ENCODE assay signal across 34 cellular contexts in the genomic region with DNA sequence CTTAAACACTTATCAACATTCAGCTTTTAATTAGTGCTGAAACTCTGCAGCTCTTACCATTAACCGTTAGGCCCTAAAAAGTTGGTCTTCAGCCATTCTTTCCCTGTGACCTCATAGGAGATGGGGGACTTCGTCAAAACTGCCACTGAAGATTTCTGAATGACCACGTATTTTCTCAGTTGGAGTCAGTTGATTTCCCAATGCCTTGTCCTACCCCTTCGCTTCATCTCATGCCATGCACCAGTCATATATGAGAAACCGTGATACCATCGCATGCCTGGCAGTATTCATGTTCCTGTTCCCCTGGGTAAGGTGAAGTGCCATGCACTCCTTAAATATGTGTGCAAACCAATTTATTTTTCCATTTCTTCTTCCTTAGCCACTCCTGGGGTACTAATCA.
"Had no signal": no experiment of that assay in that cellular context is flagged by ENCODE, and none has a peak within 500 bp of the region (broad histone marks: within the 10 kb centered on the region; RNA-seq: fewer than 3 reads in every experiment).

No MANE protein-coding gene starts in this region.

- H3K4me2 ChIP-seq: KMS-11 had no signal

- H3K9ac ChIP-seq: KMS-11 had no signal

- H3K27ac ChIP-seq: KMS-11 had no signal

- H3K27me3 ChIP-seq: MG63 had no signal

- H3K36me3 ChIP-seq: MG63 had no signal

- DNase-seq: Karpas-422, Kasumi-1, MG63, MM.1S, MV-4-11, NCI-H1048, NCI-H1092, NCI-H1092 treated with DMSO at 0.1 percent for 48 hours, NCI-H1105, NCI-H1105 treated with DMSO at 0.1 percent for 48 hours, NCI-H1417, NCI-H1417 treated with DMSO at 0.1 percent for 48 hours, NCI-H1436, NCI-H1436 treated with DMSO at 0.1 percent for 48 hours, NCI-H146, NCI-H1694, NCI-H1694 treated with DMSO at 0.1 percent for 48 hours, NCI-H187, NCI-H187 treated with DMSO at 0.1 percent for 48 hours, NCI-H1930, NCI-H2029, NCI-H2029 treated with DMSO at 0.1 percent for 48 hours, NCI-H2081, NCI-H2081 treated with DMSO at 0.1 percent for 48 hours, NCI-H2107, NCI-H2171, NCI-H2171 treated with DMSO at 0.1 percent for 48 hours, NCI-H2227 treated with DMSO at 0.1 percent for 48 hours, NCI-H226, NCI-H345, NCI-H446, NCI-H446 treated with DMSO at 0.1 percent for 48 hours, NCI-H510A had no signal

- H3K4me3 ChIP-seq: MG63 had no signal
